In the genomic region with DNA sequence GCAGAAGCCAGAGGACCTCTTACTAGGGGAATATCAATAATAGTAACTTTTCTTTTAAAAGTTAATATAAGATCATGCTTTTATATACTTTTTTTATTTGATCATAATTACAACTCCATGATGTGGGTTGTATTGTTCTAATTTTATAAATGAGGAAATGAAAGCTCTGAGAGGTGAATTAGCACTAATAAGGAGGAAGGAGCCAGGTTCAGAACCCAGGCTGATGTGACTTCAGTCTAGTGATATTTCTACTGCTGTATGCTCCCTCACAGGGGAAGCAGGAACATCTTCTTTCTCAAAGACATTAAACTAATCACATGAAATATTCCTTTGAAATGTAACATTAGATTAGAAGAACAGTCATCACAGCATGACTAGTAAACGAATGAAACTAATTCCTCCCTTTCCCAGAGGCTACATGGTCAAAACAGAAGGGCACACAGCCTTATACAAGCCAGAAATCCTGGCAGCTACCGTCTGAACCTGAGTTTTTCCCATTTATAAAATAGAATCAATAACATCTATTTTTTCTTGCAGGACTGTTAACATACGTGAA, we compare ENCODE assay signal across 15 cellular contexts.
DNase-seq lines count a peak whose midpoint lies in the region; ATAC-seq and TF ChIP-seq lines count a peak whose summit lies in the region.
"Had no signal": no experiment of that assay in that cellular context is flagged by ENCODE, and none has a peak within 500 bp of the region (broad histone marks: within the 10 kb centered on the region; RNA-seq: fewer than 3 reads in every experiment).

No MANE protein-coding gene starts in this region.

- 0 out of 22 replicates have a peak overlapping the region, but pooled peaks of 1 of the 11 experiments have one; percentile 12 for H3K27ac ChIP-seq in BLaER1 treated with 17β-estradiol and CSF1 and Interleukin-3, amounts not matched to agents 10 nM and 100 nM
- H3K27ac ChIP-seq in H9 (ENCODE audit: insufficient read length, low read depth, low read length) (no peak overlapping the region), OCI-LY7 (ENCODE audit: low read depth, low read length, poor library complexity, severe bottlenecking) (no peak overlapping the region)
- H3K27ac ChIP-seq: coronary artery, epithelial cell of prostate, HL-60, thoracic aorta had no signal

- no peak overlapping the region for H2BK12ac ChIP-seq in H9 (ENCODE audit: insufficient read length, low read depth, low read length)

- no peaks in the 10 kb centered on the region for H3K23me2 ChIP-seq in H9 (ENCODE audit: insufficient read length, low read depth, low read length, poor library complexity, severe bottlenecking)

- no peak overlapping the region for H3K4ac ChIP-seq in H9 (ENCODE audit: low read depth, low read length)

- peaks cover 18 to 55% (median 46%) of the 10 kb centered on the region in 11 experiments for H3K36me3 ChIP-seq in BLaER1 treated with 17β-estradiol and CSF1 and Interleukin-3, amounts not matched to agents 10 nM and 100 nM
- H3K36me3 ChIP-seq in OCI-LY7 (ENCODE audit: insufficient read depth, low read length) = no peaks in the 10 kb centered on the region
- H3K36me3 ChIP-seq: thoracic aorta had no signal

- peaks cover 0 to 71% (median 16%) of the 10 kb centered on the region in 11 experiments; a peak in 12 of 22 replicates for H4K20me1 ChIP-seq in BLaER1 treated with 17β-estradiol and CSF1 and Interleukin-3, amounts not matched to agents 10 nM and 100 nM
- H4K20me1 ChIP-seq in H9 (ENCODE audit: control insufficient read depth, insufficient read depth, insufficient read length) (no peaks in the 10 kb centered on the region), OCI-LY7 (ENCODE audit: insufficient read depth, low read length) (no peaks in the 10 kb centered on the region; the same call in 1 of the 2 replicates)

- CTCF ChIA-PET in OCI-LY7 (lab: Charles Lee; ENCODE audit: unreplicated experiment) (interaction anchor here (1.2 to 1.3 kb wide), 2 partner anchors 38 to 144 kb away, joined by 3 to 4 read pairs; no protein-coding TSS in a partner anchor), WTC11 (lab: Charles Lee) (interaction anchor here (2.0 to 2.7 kb wide), 2 partner anchors 38 to 51 kb away, joined by 4 to 10 read pairs; no protein-coding TSS in a partner anchor)

- DNase-seq in H9 = no peak
- DNase-seq in OCI-LY7 (ENCODE audit: low spot score) = peak; percentile 29
- no peak for DNase-seq in WTC11 (ENCODE audit: low spot score)
- no peak for DNase-seq in NCI-H748 treated with DMSO at 0.1 percent for 48 hours (lab: John Stamatoyannopoulos, UW)
- DNase-seq in stimulated activated naive CD8-positive, alpha-beta T cell treated with anti-CD3 and anti-CD28 coated beads, Interleukin-15, Interleukin-2, amounts not matched to agents 100 U/mL and 50 U/mL, for 24 hours = no peak
- no peak for DNase-seq in HCEC 1CT
- DNase-seq: activated CD4-positive, CD25-positive, alpha-beta regulatory T cell; NCI-H1694; stimulated activated CD4-positive, alpha-beta T cell treated with anti-CD3 and anti-CD28 coated beads, Interleukin-1b, Interleukin-23, amount 100 ng/mL, for 48 hours had no signal

- no peaks in the 10 kb centered on the region for H3K9me2 ChIP-seq in OCI-LY7 (ENCODE audit: insufficient read depth, low read length)

- H2BK20ac ChIP-seq in H9 (ENCODE audit: low read depth, low read length, poor library complexity, severe bottlenecking) = no peak overlapping the region

- no peak overlapping the region for H3T11ph ChIP-seq in H9 (ENCODE audit: low read length)

- H3K36me3 Mint-ChIP-seq in H9 (ENCODE audit: insufficient read depth in 1 of 3, low read depth in 3 of 3) = peaks cover 0 to 2% (median 0%) of the 10 kb centered on the region in 3 experiments; a peak in 1 of 7 replicates
- H3K36me3 Mint-ChIP-seq in WTC11 = no peaks in the 10 kb centered on the region

- H3K23ac ChIP-seq in H9 (ENCODE audit: insufficient read length, low read depth, low read length) = no peak overlapping the region

- H3K27me3 ChIP-seq in BLaER1 treated with 17β-estradiol and CSF1 and Interleukin-3, amounts not matched to agents 10 nM and 100 nM = no peaks in the 10 kb centered on the region
- no peaks in the 10 kb centered on the region for H3K27me3 ChIP-seq in H9 (ENCODE audit: insufficient read depth, low read length)

- H3K4me3 Mint-ChIP-seq in H9 (no peak overlapping the region), WTC11 (no peak overlapping the region)

- no CpG with 5 or more reads among the region's 3 CpGs for WGBS in H9 (ENCODE audit: extremely low coverage, insufficient read length, low lambda C conversion rate)

- H3K79me1 ChIP-seq in H9 (ENCODE audit: insufficient read depth, low read depth, low read length, poor library complexity, severe bottlenecking) = no peaks in the 10 kb centered on the region

- peak; percentile 88 for ATAC-seq in GM18511 (IDR thresholded peaks at IDR 0.05; ENCODE audit: unreplicated experiment)
- no peak for ATAC-seq in WTC11
- no peak for ATAC-seq in stimulated activated naive CD8-positive, alpha-beta T cell treated with anti-CD3 and anti-CD28 coated beads, Interleukin-15, Interleukin-2, amounts not matched to agents 100 U/mL and 50 U/mL, for 24 hours

- no peak overlapping the region for H4K5ac ChIP-seq in H9 (ENCODE audit: insufficient read length, low read depth, low read length)

- no peak overlapping the region for H2BK15ac ChIP-seq in H9 (ENCODE audit: low read depth, low read length)

- H3K79me2 ChIP-seq in H9 (ENCODE audit: insufficient read depth, low read length) = no peaks in the 10 kb centered on the region
- H3K79me2 ChIP-seq in OCI-LY7 (ENCODE audit: insufficient read depth, low read depth, low read length) = no peaks in the 10 kb centered on the region

- POLR2A ChIA-PET in OCI-LY7 (lab: Charles Lee) = interaction anchor here (0.6 to 1.2 kb wide), 7 partner anchors 8 to 320 kb away, joined by 3 to 4 read pairs (median 3); no protein-coding TSS in a partner anchor
- POLR2A ChIA-PET in WTC11 (lab: Charles Lee) = no interaction called here

- no peak overlapping the region for H4K91ac ChIP-seq in H9 (ENCODE audit: insufficient read length, low read depth, low read length)

- H3K4me1 ChIP-seq in BLaER1 treated with 17β-estradiol and CSF1 and Interleukin-3, amounts not matched to agents 10 nM and 100 nM = peaks cover 9 to 52% (median 12%) of the 10 kb centered on the region in 10 experiments; a peak in 18 of 20 replicates
- peaks cover 6% of the 10 kb centered on the region; the same call in 1 of the 2 replicates for H3K4me1 ChIP-seq in H9 (ENCODE audit: insufficient read depth, low read length)
- peaks cover 32% of the 10 kb centered on the region for H3K4me1 ChIP-seq in OCI-LY7 (ENCODE audit: insufficient read depth, low read length, poor library complexity, severe bottlenecking)

- no peak for TF ChIP-seq CTCF in H9 (conservative IDR thresholded peaks at IDR 0.05)
- TF ChIP-seq CTCF in OCI-LY7 (conservative IDR thresholded peaks at IDR 0.05; ENCODE audit: low read length) = no peak
- no peak for TF ChIP-seq CTCF in WTC11 (IDR thresholded peaks at IDR 0.05)

- no peaks in the 10 kb centered on the region for H3K27me3 Mint-ChIP-seq in H9 (ENCODE audit: low read depth)
- H3K27me3 Mint-ChIP-seq in WTC11 (ENCODE audit: low read depth) = no peaks in the 10 kb centered on the region

- H3K14ac ChIP-seq in H9 (ENCODE audit: insufficient read depth, low read length) = no peak overlapping the region

- H3K4me1 Mint-ChIP-seq in H9 (peaks cover 50 to 55% of the 10 kb centered on the region in 2 experiments), WTC11 (peaks cover 51% of the 10 kb centered on the region)

- no peak overlapping the region for H3K18ac ChIP-seq in H9 (ENCODE audit: insufficient read length, low read depth, low read length)

- H2BK120ac ChIP-seq in H9 (ENCODE audit: low read depth, low read length, poor library complexity, severe bottlenecking) = no peak overlapping the region

- H3K4me2 ChIP-seq in BLaER1 treated with 17β-estradiol and CSF1 and Interleukin-3, amounts not matched to agents 10 nM and 100 nM = peak overlapping the region in 10 of 11 experiments; percentile 7 to 62 (median 26); a peak in 14 of 22 replicates
- no peak overlapping the region for H3K4me2 ChIP-seq in H9 (ENCODE audit: insufficient read depth, insufficient read length, low read length)
- H3K4me2 ChIP-seq in OCI-LY7 (ENCODE audit: low read length) = peak overlapping the region; percentile 45

- no TSS peak for BruUV-seq in OCI-LY7 (replicated peaks; lab: Mats Ljungman, UMichigan)

- no peak overlapping the region for H3K4me3 ChIP-seq in BLaER1 treated with 17β-estradiol and CSF1 and Interleukin-3, amounts not matched to agents 10 nM and 100 nM
- H3K4me3 ChIP-seq in OCI-LY7 (ENCODE audit: low read depth, low read length, poor library complexity, severe bottlenecking) = no peak overlapping the region
- H3K4me3 ChIP-seq: coronary artery, thoracic aorta had no signal

- no peak overlapping the region for H3K9ac ChIP-seq in BLaER1 treated with 17β-estradiol and CSF1 and Interleukin-3, amounts not matched to agents 10 nM and 100 nM
- H3K9ac ChIP-seq in H9 (ENCODE audit: extremely low read depth, insufficient read length, low read length) = no peak overlapping the region

- H4K8ac ChIP-seq in H9 (replicated peaks; ENCODE audit: insufficient read length, low read depth, low read length) = no peak overlapping the region

- H3K9me3 ChIP-seq in BLaER1 treated with 17β-estradiol and CSF1 and Interleukin-3, amounts not matched to agents 10 nM and 100 nM (replicated peaks in 1 of 11) = no peaks in the 10 kb centered on the region
- H3K9me3 ChIP-seq in H9 (ENCODE audit: control insufficient read depth, low read depth, low read length) = no peaks in the 10 kb centered on the region
- no peaks in the 10 kb centered on the region for H3K9me3 ChIP-seq in OCI-LY7 (ENCODE audit: low read length)
- H3K9me3 ChIP-seq: thoracic aorta had no signal

- intact Hi-C loops in OCI-LY7 (cut with micrococcal nuclease; ENCODE audit: unreplicated experiment) = no loop called here

- H3K27ac Mint-ChIP-seq in H9 (peak overlapping the region in 2 of 3 experiments; percentile 44 to 55; a peak in 2 of 7 replicates), WTC11 (no peak overlapping the region)

- H2AK5ac ChIP-seq in H9 (ENCODE audit: insufficient read length, low read length) = no peak overlapping the region

- H3K56ac ChIP-seq in H9 (ENCODE audit: insufficient read length, low read depth, low read length) = no peak overlapping the region

- H2BK5ac ChIP-seq in H9 (ENCODE audit: insufficient read length, low read length) = no peak overlapping the region

- no peak overlapping the region for H2AFZ ChIP-seq in H9 (ENCODE audit: low read length)
- H2AFZ ChIP-seq in OCI-LY7 (ENCODE audit: low read length) = no peak overlapping the region

- no peaks in the 10 kb centered on the region for H3K9me3 Mint-ChIP-seq in H9
- H3K9me3 Mint-ChIP-seq in WTC11 = no peaks in the 10 kb centered on the region

TF ChIP-seq in WTC11, 78 proteins besides CTCF, POLR2A, EP300 and RAD21 (continues in another document):
- TF ChIP-seq SOX15 (CRISPR knock-in tag; IDR thresholded peaks at IDR 0.05) (no peak), TP53 (CRISPR knock-in tag; IDR thresholded peaks at IDR 0.05) (no peak), ZNF416 (CRISPR knock-in tag; IDR thresholded peaks at IDR 0.05) (no peak), SMAD3 (CRISPR knock-in tag; IDR thresholded peaks at IDR 0.05; ENCODE audit: borderline replicate concordance) (no peak), NR1H2 (CRISPR knock-in tag; IDR thresholded peaks at IDR 0.05) (no peak)
